9 cellular contexts compared by ENCODE assay signal in the genomic region with DNA sequence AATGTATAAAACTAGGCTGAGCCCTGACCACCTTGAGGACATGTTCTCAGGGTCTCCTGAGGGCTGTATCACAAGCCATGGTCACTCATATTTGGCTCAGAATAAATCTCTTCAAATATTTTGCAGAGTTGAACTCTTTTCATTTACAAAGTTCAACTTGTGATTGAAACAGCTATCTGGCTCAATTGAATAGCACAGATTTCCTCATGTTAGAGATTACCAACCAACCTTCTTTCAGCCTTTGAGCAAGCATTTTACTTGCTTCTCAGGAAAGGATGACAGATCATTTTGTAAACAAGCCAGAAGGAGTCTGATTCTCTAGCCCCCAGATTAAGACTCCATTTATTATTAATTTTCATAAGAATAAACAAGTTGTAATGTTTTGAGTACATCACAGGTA.
"Had no signal": no experiment of that assay in that cellular context is flagged by ENCODE, and none has a peak within 500 bp of the region (broad histone marks: within the 10 kb centered on the region; RNA-seq: fewer than 3 reads in every experiment).

No MANE protein-coding gene starts in this region.

- FAIRE-seq: HTR-8/SVneo had no signal

- ATAC-seq: HCT116 had no signal

- H3K27ac Mint-ChIP-seq: HFFc6, IgD-negative memory B cell had no signal

- H3K36me3 Mint-ChIP-seq: IgD-negative memory B cell had no signal

- H3K4me3 Mint-ChIP-seq: HFFc6, IgD-negative memory B cell had no signal

- H3K27ac ChIP-seq: GM23248 had no signal

- DNase-seq: GM23248, GOT3, H7, HFFc6, KBM-7 had no signal

- H3K4me1 Mint-ChIP-seq: IgD-negative memory B cell had no signal

- H3K27me3 Mint-ChIP-seq: IgD-negative memory B cell had no signal

- H3K4me3 ChIP-seq: GM23248, HAP-1 had no signal

- H3K9me3 ChIP-seq: HAP-1 had no signal

- H3K9me3 Mint-ChIP-seq: HFFc6 had no signal
